ENCODE assay signal across 1 cellular context in the genomic region with DNA sequence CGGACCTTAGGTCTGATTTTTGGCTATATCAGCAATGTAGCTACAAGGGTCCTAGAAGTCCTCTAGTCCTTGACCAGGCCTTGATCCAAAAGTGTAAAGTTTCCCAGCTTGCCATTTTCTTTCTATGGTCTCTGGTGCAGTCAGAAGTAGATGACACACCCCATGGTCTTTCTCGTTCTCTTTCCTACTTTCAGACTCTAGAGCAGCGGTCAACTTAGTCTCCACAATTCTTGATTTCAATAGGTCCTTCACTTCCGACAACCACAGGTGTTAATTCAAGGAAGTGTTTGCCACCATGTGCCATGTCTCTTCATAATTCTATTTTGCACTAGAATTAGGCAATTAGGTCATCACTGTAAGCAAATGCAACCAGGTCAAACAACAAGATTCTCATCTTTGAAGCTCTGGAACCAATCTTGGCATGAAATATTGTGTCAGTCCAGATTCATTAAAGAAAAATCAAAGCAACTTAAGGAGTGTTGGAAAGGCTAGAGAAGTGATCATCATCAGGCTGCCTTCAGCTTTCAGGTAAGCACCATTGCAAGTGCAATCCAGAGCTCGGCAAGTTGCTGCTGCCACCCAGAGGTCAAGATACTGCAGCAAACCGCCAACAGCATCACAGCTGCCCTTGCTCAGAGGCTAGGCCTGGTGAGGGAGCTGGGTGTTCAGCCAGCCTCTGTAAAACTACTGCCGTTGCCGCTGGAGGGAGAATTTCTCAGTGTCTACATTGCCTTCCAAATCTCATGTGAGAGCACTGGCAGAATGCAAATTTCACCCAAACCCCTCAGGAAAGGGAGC.
TF ChIP-seq lines count a peak whose summit lies in the region.

No MANE protein-coding gene starts in this region.

TF ChIP-seq in HepG2, 621 proteins besides CTCF, POLR2A, EP300 and RAD21 (continued from another document):
- TF ChIP-seq, protein P1, sequence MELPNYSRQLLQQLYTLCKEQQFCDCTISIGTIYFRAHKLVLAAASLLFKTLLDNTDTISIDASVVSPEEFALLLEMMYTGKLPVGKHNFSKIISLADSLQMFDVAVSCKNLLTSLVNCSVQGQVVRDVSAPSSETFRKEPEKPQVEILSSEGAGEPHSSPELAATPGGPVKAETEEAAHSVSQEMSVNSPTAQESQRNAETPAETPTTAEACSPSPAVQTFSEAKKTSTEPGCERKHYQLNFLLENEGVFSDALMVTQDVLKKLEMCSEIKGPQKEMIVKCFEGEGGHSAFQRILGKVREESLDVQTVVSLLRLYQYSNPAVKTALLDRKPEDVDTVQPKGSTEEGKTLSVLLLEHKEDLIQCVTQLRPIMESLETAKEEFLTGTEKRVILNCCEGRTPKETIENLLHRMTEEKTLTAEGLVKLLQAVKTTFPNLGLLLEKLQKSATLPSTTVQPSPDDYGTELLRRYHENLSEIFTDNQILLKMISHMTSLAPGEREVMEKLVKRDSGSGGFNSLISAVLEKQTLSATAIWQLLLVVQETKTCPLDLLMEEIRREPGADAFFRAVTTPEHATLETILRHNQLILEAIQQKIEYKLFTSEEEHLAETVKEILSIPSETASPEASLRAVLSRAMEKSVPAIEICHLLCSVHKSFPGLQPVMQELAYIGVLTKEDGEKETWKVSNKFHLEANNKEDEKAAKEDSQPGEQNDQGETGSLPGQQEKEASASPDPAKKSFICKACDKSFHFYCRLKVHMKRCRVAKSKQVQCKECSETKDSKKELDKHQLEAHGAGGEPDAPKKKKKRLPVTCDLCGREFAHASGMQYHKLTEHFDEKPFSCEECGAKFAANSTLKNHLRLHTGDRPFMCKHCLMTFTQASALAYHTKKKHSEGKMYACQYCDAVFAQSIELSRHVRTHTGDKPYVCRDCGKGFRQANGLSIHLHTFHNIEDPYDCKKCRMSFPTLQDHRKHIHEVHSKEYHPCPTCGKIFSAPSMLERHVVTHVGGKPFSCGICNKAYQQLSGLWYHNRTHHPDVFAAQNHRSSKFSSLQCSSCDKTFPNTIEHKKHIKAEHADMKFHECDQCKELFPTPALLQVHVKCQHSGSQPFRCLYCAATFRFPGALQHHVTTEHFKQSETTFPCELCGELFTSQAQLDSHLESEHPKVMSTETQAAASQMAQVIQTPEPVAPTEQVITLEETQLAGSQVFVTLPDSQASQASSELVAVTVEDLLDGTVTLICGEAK (IDR thresholded peaks at IDR 0.05), result no peak
- TF ChIP-seq, protein P1 (CRISPR knock-in tag; IDR thresholded peaks at IDR 0.05), result no peak
- TF ChIP-seq THYN1 (CRISPR knock-in tag; IDR thresholded peaks at IDR 0.05; ENCODE audit: borderline replicate concordance, low read depth), result no peak
- no peak for TF ChIP-seq ARNT (IDR thresholded peaks at IDR 0.05)
- TF ChIP-seq, protein P2, sequence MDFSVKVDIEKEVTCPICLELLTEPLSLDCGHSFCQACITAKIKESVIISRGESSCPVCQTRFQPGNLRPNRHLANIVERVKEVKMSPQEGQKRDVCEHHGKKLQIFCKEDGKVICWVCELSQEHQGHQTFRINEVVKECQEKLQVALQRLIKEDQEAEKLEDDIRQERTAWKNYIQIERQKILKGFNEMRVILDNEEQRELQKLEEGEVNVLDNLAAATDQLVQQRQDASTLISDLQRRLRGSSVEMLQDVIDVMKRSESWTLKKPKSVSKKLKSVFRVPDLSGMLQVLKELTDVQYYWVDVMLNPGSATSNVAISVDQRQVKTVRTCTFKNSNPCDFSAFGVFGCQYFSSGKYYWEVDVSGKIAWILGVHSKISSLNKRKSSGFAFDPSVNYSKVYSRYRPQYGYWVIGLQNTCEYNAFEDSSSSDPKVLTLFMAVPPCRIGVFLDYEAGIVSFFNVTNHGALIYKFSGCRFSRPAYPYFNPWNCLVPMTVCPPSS (IDR thresholded peaks at IDR 0.05), result no peak
- TF ChIP-seq, protein P3, sequence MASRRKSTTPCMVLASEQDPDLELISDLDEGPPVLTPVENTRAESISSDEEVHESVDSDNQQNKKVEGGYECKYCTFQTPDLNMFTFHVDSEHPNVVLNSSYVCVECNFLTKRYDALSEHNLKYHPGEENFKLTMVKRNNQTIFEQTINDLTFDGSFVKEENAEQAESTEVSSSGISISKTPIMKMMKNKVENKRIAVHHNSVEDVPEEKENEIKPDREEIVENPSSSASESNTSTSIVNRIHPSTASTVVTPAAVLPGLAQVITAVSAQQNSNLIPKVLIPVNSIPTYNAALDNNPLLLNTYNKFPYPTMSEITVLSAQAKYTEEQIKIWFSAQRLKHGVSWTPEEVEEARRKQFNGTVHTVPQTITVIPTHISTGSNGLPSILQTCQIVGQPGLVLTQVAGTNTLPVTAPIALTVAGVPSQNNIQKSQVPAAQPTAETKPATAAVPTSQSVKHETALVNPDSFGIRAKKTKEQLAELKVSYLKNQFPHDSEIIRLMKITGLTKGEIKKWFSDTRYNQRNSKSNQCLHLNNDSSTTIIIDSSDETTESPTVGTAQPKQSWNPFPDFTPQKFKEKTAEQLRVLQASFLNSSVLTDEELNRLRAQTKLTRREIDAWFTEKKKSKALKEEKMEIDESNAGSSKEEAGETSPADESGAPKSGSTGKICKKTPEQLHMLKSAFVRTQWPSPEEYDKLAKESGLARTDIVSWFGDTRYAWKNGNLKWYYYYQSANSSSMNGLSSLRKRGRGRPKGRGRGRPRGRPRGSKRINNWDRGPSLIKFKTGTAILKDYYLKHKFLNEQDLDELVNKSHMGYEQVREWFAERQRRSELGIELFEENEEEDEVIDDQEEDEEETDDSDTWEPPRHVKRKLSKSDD (CRISPR knock-in tag; IDR thresholded peaks at IDR 0.05; ENCODE audit: low read depth), result no peak
- no peak for TF ChIP-seq ERF (CRISPR knock-in tag; IDR thresholded peaks at IDR 0.05)
- TF ChIP-seq, protein P4, sequence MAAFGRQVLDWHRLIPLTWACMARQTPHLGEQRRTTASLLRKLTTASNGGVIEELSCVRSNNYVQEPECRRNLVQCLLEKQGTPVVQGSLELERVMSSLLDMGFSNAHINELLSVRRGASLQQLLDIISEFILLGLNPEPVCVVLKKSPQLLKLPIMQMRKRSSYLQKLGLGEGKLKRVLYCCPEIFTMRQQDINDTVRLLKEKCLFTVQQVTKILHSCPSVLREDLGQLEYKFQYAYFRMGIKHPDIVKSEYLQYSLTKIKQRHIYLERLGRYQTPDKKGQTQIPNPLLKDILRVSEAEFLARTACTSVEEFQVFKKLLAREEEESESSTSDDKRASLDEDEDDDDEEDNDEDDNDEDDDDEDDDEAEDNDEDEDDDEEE (CRISPR knock-in tag; IDR thresholded peaks at IDR 0.05), result 0 out of 2 replicates have a peak, but pooled peaks have one; percentile 26
- peak; percentile 83 for TF ChIP-seq XRCC5 (optimal IDR thresholded peaks at IDR 0.05; ENCODE audit: low read length)
- TF ChIP-seq NKX3-1 (CRISPR knock-in tag; IDR thresholded peaks at IDR 0.05), result no peak
- TF ChIP-seq ZSCAN12 (CRISPR knock-in tag; IDR thresholded peaks at IDR 0.05), result no peak
- TF ChIP-seq RARG (CRISPR knock-in tag; IDR thresholded peaks at IDR 0.05; ENCODE audit: low read depth), result no peak
- TF ChIP-seq ZNF749 (CRISPR knock-in tag; IDR thresholded peaks at IDR 0.05; ENCODE audit: borderline replicate concordance), result no peak
- TF ChIP-seq CAMTA2 (CRISPR knock-in tag; IDR thresholded peaks at IDR 0.05; ENCODE audit: borderline replicate concordance), result no peak
- 0 out of 2 replicates have a peak, but pooled peaks have one; percentile 28 for TF ChIP-seq CEBPG (CRISPR knock-in tag; IDR thresholded peaks at IDR 0.05)
- no peak for TF ChIP-seq MAF1 (CRISPR knock-in tag; IDR thresholded peaks at IDR 0.05; ENCODE audit: borderline replicate concordance)
- TF ChIP-seq TGIF2 (CRISPR knock-in tag; IDR thresholded peaks at IDR 0.05), result no peak
